In genomic region chr3:187430576-187430975, GRCh38 we compare ENCODE assay signal across 1 cellular context.
TF ChIP-seq lines count a peak whose summit lies in the region.

No MANE protein-coding gene starts in this region.

TF ChIP-seq in HCT116, 20 proteins besides CTCF, POLR2A, EP300 and RAD21 (continued from another document):
- no peak for TF ChIP-seq REST (IDR thresholded peaks at IDR 0.05; ENCODE audit: low read depth)
- no peak for TF ChIP-seq FOSL1 (IDR thresholded peaks at IDR 0.05; ENCODE audit: low read depth)
- TF ChIP-seq EZH2 (IDR thresholded peaks at IDR 0.05): no peak
- TF ChIP-seq POLR2AphosphoS5 (IDR thresholded peaks at IDR 0.05; ENCODE audit: low read depth, low read length): no peak
- TF ChIP-seq SP1 (IDR thresholded peaks at IDR 0.05; ENCODE audit: low read depth): no peak
- TF ChIP-seq ATF3 (IDR thresholded peaks at IDR 0.05): no peak
- TF ChIP-seq TCF7L2 (IDR thresholded peaks at IDR 0.05; ENCODE audit: borderline replicate concordance, extremely low read depth, insufficient read depth, insufficient read length): no peak
- TF ChIP-seq EGR1 (IDR thresholded peaks at IDR 0.05; ENCODE audit: low read depth): no peak
- no peak for TF ChIP-seq EZH2phosphoT487 (IDR thresholded peaks at IDR 0.05; ENCODE audit: borderline replicate concordance)
